25 cellular contexts compared by ENCODE assay signal in genomic region chr4:114401483-114401882, GRCh38.
"Had no signal": no experiment of that assay in that cellular context is flagged by ENCODE, and none has a peak within 500 bp of the region (broad histone marks: within the 10 kb centered on the region; RNA-seq: fewer than 3 reads in every experiment).

No MANE protein-coding gene starts in this region.

- H3K27ac Mint-ChIP-seq: activated CD4-positive, alpha-beta memory T cell treated with anti-CD3 and anti-CD28 coated beads for 36 hours; activated CD4-positive, alpha-beta T cell treated with anti-CD3 and anti-CD28 coated beads for 36 hours; activated CD4-positive, alpha-beta T cell treated with anti-CD3 and anti-CD28 coated beads, Interleukin-2, amount 10 ng/mL, durations not matched to agents 24 days and 14 days; activated naive CD4-positive, alpha-beta T cell treated with anti-CD3 and anti-CD28 coated beads, Interleukin-2, amount 10 ng/mL, durations not matched to agents 7 days and 5 days; activated naive CD8-positive, alpha-beta T cell; activated T-cell treated with anti-CD3 and anti-CD28 coated beads, Interleukin-2, amount 50 U/mL, for 24 hours; activated T-cell treated with anti-CD3 and anti-CD28 coated beads, Interleukin-2, amount 50 U/mL, for 72 hours; T-helper 17 cell; T-helper 2 cell treated with Interferon-gamma antibody and Interleukin-4, amounts not matched to agents 5 μg/mL and 100 μg/mL, for 36 hours had no signal

- H3K27me3 Mint-ChIP-seq: activated CD4-positive, alpha-beta T cell treated with anti-CD3 and anti-CD28 coated beads, Interleukin-2, amount 10 ng/mL, durations not matched to agents 24 days and 14 days; activated naive CD4-positive, alpha-beta T cell treated with anti-CD3 and anti-CD28 coated beads, Interleukin-2, amount 10 ng/mL, durations not matched to agents 7 days and 5 days had no signal

- H3K4me1 Mint-ChIP-seq: activated CD4-positive, alpha-beta T cell treated with anti-CD3 and anti-CD28 coated beads, Interleukin-2, amount 10 ng/mL, durations not matched to agents 24 days and 14 days; central memory CD8-positive, alpha-beta T cell had no signal

- DNase-seq: activated CD4-positive, alpha-beta memory T cell treated with anti-CD3 and anti-CD28 coated beads for 36 hours; activated CD4-positive, alpha-beta T cell treated with anti-CD3 and anti-CD28 coated beads for 36 hours; activated CD4-positive, alpha-beta T cell treated with anti-CD3 and anti-CD28 coated beads, Interleukin-2, amount 10 ng/mL, durations not matched to agents 24 days and 14 days; activated CD4-positive, CD25-positive, alpha-beta regulatory T cell; activated CD4-positive, CD25-positive, alpha-beta regulatory T cell treated with anti-CD3 and anti-CD28 coated beads, Interleukin-2, amount 50 U/mL, for 72 hours; activated CD8-positive, alpha-beta memory T cell treated with anti-CD3 and anti-CD28 coated beads, Interleukin-2, amount 50 U/mL, for 48 hours; activated gamma-delta T cell; activated naive CD4-positive, alpha-beta T cell; activated naive CD4-positive, alpha-beta T cell treated with anti-CD3 and anti-CD28 coated beads, Interleukin-2, amount 10 ng/mL, durations not matched to agents 7 days and 5 days; activated T-cell treated with anti-CD3 and anti-CD28 coated beads for 4 hours; activated T-cell treated with anti-CD3 and anti-CD28 coated beads, Interleukin-2, amount 50 U/mL, for 24 hours; activated T-cell treated with anti-CD3 and anti-CD28 coated beads, Interleukin-2, amount 50 U/mL, for 72 hours; amniotic stem cell; anterior cingulate cortex; brain microvascular endothelial cell; effector CD8-positive, alpha-beta T cell; esophagus squamous epithelium; foreskin melanocyte; T-helper 1 cell; T-helper 17 cell; T1000 had no signal

- H3K9me3 Mint-ChIP-seq: activated CD4-positive, alpha-beta memory T cell treated with anti-CD3 and anti-CD28 coated beads for 36 hours; activated CD4-positive, alpha-beta T cell treated with anti-CD3 and anti-CD28 coated beads, Interleukin-2, amount 10 ng/mL, durations not matched to agents 24 days and 14 days; central memory CD8-positive, alpha-beta T cell; T-helper 2 cell treated with Interferon-gamma antibody and Interleukin-4, amounts not matched to agents 5 μg/mL and 100 μg/mL, for 36 hours had no signal

- H3K4me3 Mint-ChIP-seq: activated CD4-positive, alpha-beta memory T cell treated with anti-CD3 and anti-CD28 coated beads for 36 hours; activated CD4-positive, alpha-beta T cell treated with anti-CD3 and anti-CD28 coated beads for 36 hours; activated CD4-positive, alpha-beta T cell treated with anti-CD3 and anti-CD28 coated beads, Interleukin-2, amount 10 ng/mL, durations not matched to agents 24 days and 14 days; activated naive CD4-positive, alpha-beta T cell treated with anti-CD3 and anti-CD28 coated beads, Interleukin-2, amount 10 ng/mL, durations not matched to agents 7 days and 5 days; activated naive CD8-positive, alpha-beta T cell; activated T-cell treated with anti-CD3 and anti-CD28 coated beads, Interleukin-2, amount 50 U/mL, for 24 hours; activated T-cell treated with anti-CD3 and anti-CD28 coated beads, Interleukin-2, amount 50 U/mL, for 72 hours; central memory CD8-positive, alpha-beta T cell; T-helper 17 cell; T-helper 2 cell treated with Interferon-gamma antibody and Interleukin-4, amounts not matched to agents 5 μg/mL and 100 μg/mL, for 36 hours had no signal

- ATAC-seq: activated CD4-positive, alpha-beta T cell treated with anti-CD3 and anti-CD28 coated beads for 36 hours; activated T-cell treated with anti-CD3 and anti-CD28 coated beads, Interleukin-2, amount 50 U/mL, for 72 hours; gastroesophageal sphincter; T-helper 17 cell had no signal

- H3K36me3 Mint-ChIP-seq: activated naive CD4-positive, alpha-beta T cell treated with anti-CD3 and anti-CD28 coated beads, Interleukin-2, amount 10 ng/mL, durations not matched to agents 7 days and 5 days; activated naive CD8-positive, alpha-beta T cell had no signal
